9 cellular contexts compared by ENCODE assay signal in the genomic region with DNA sequence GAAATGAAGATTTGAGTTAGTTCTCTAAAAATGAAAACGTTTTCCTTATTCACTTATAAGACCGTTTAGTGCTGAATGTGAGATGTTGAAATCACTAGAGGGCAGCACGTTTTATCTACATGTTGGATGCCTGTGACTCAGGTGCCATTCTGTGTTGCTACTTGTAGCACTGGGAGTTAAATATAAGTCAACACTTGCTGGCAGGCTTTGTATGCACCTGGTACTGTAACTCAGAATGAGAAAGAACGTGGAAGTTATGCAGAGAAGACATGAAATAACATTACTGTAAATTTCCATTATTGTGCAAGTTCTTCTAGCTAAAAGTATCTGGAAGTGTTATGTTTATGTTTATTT. TPM values are rescaled to one million over a fixed set of nuclear protein-coding genes. Genes with fewer than 3 reads are reported as not detected.
DNase-seq lines count a peak whose midpoint lies in the region; ATAC-seq lines count a peak whose summit lies in the region.
"Had no signal": no experiment of that assay in that cellular context is flagged by ENCODE, and none has a peak within 500 bp of the region (broad histone marks: within the 10 kb centered on the region; RNA-seq: fewer than 3 reads in every experiment).

No MANE protein-coding gene starts in this region.

- H3K36me3 ChIP-seq in naive thymus-derived CD4-positive, alpha-beta T cell (ENCODE audit: control insufficient read depth in 2 of 3, insufficient read depth in 3 of 3, low read length in 3 of 3): peaks cover 0 to 28% (median 4%) of the 10 kb centered on the region in 3 experiments

- CTCF ChIA-PET in naive thymus-derived CD4-positive, alpha-beta T cell (lab: Charles Lee): no interaction called here

- peaks cover 0 to 11% (median 4%) of the 10 kb centered on the region in 7 donors for H3K4me1 Mint-ChIP-seq in naive thymus-derived CD4-positive, alpha-beta T cell

- no peaks in the 10 kb centered on the region for H3K9me3 ChIP-seq in naive thymus-derived CD4-positive, alpha-beta T cell (ENCODE audit: control insufficient read depth in 2 of 3, low read length in 3 of 3)

- H3K36me3 Mint-ChIP-seq in naive thymus-derived CD4-positive, alpha-beta T cell: peaks cover 0 to 28% (median 13%) of the 10 kb centered on the region in 5 donors

- DNase-seq in activated CD4-positive, alpha-beta T cell treated with anti-CD3 and anti-CD28 coated beads for 48 hours: peak; percentile 7
- DNase-seq in activated CD4-positive, alpha-beta T cell treated with anti-CD3 and anti-CD28 coated beads for 4 hours: no peak
- peak; percentile 91 for DNase-seq in NOMO-1 treated with DMSO at 0.1 percent for 48 hours (lab: John Stamatoyannopoulos, UW; ENCODE audit: unreplicated experiment)
- DNase-seq in dermis microvascular lymphatic vessel endothelial cell (ENCODE audit: low read depth in 2 of 2): peak; percentile 56 to 90
- peak in 2 of 9 donors; percentile 3 to 7 for DNase-seq in naive thymus-derived CD4-positive, alpha-beta T cell
- no peak for DNase-seq in epidermal melanocyte (ENCODE audit: insufficient read length, low spot score)
- DNase-seq in stimulated activated CD4-positive, alpha-beta T cell treated with anti-CD3 and anti-CD28 coated beads, Interleukin-2, amount 100 ng/mL, for 24 hours: no peak

- no peak overlapping the region for H3K4me3 Mint-ChIP-seq in naive thymus-derived CD4-positive, alpha-beta T cell
- H3K4me3 Mint-ChIP-seq: activated naive CD4-positive, alpha-beta T cell treated with anti-CD3 and anti-CD28 coated beads, Interleukin-2, amount 50 U/mL, for 24 hours had no signal

- no peaks in the 10 kb centered on the region for H3K27me3 ChIP-seq in naive thymus-derived CD4-positive, alpha-beta T cell (ENCODE audit: control insufficient read depth in 2 of 2, insufficient read depth in 2 of 2, low read length in 2 of 2)

- no peak overlapping the region for H3K27ac ChIP-seq in naive thymus-derived CD4-positive, alpha-beta T cell (ENCODE audit: low read depth, low read length)

- no peaks in the 10 kb centered on the region for H3K9me3 Mint-ChIP-seq in naive thymus-derived CD4-positive, alpha-beta T cell
- H3K9me3 Mint-ChIP-seq: activated naive CD4-positive, alpha-beta T cell treated with anti-CD3 and anti-CD28 coated beads, Interleukin-2, amount 50 U/mL, for 24 hours had no signal

- H3K4me3 ChIP-seq in naive thymus-derived CD4-positive, alpha-beta T cell (ENCODE audit: low read length): no peak overlapping the region

- peak; percentile 84 for ATAC-seq in HG02885 (IDR thresholded peaks at IDR 0.05; ENCODE audit: poor library complexity, unreplicated experiment)
- peak; percentile 67 for ATAC-seq in naive thymus-derived CD4-positive, alpha-beta T cell

- no peak overlapping the region for H3K27ac Mint-ChIP-seq in naive thymus-derived CD4-positive, alpha-beta T cell
- H3K27ac Mint-ChIP-seq: activated naive CD4-positive, alpha-beta T cell treated with anti-CD3 and anti-CD28 coated beads, Interleukin-2, amount 50 U/mL, for 24 hours had no signal

- intact Hi-C loops in naive thymus-derived CD4-positive, alpha-beta T cell (cut with micrococcal nuclease): loop anchor here (1.0 kb wide), 1 partner anchor 289 kb away; no protein-coding TSS in a partner anchor

- H3K27me3 Mint-ChIP-seq in naive thymus-derived CD4-positive, alpha-beta T cell: no peaks in the 10 kb centered on the region
- H3K27me3 Mint-ChIP-seq: activated naive CD4-positive, alpha-beta T cell treated with anti-CD3 and anti-CD28 coated beads, Interleukin-2, amount 50 U/mL, for 24 hours had no signal

- POLR2A ChIA-PET in naive thymus-derived CD4-positive, alpha-beta T cell (lab: Charles Lee): no interaction called here

- H3K4me1 ChIP-seq in naive thymus-derived CD4-positive, alpha-beta T cell (ENCODE audit: control insufficient read depth in 2 of 2, insufficient read depth in 2 of 2, low read length in 2 of 2): no peaks in the 10 kb centered on the region

RNA-seq across cellular contexts. Expression of a gene that starts 45.9 kb away (rescaled TPM):
- 8.9 and 10.2 TPM in 2 replicates for total RNA-seq in dermis microvascular lymphatic vessel endothelial cell
- total RNA-seq in naive thymus-derived CD4-positive, alpha-beta T cell: 10 to 100 TPM; 12.1 to 23.5 (median 15.9) TPM
- polyA plus RNA-seq in naive thymus-derived CD4-positive, alpha-beta T cell: 10 to 100 TPM in 1 of 2 donors, 1 to 10 TPM in 1; 8.8 to 11.6 TPM

Comparison
In these comparisons a context has a peak if more than half of its experiments do, and no peak if none do; other contexts are left out.
1. DNase-seq: peak in activated CD4-positive, alpha-beta T cell treated with anti-CD3 and anti-CD28 coated beads for 48 hours (single experiment), NOMO-1 treated with DMSO at 0.1 percent for 48 hours (single experiment) and dermis microvascular lymphatic vessel endothelial cell (2 of 2); none in activated CD4-positive, alpha-beta T cell treated with anti-CD3 and anti-CD28 coated beads for 4 hours (0 of 2), epidermal melanocyte (single experiment) and stimulated activated CD4-positive, alpha-beta T cell treated with anti-CD3 and anti-CD28 coated beads, Interleukin-2, amount 100 ng/mL, for 24 hours (0 of 2).